15 cellular contexts compared by ENCODE assay signal in genomic region chr2:168175469-168175868, GRCh38.
DNase-seq lines count a peak whose midpoint lies in the region; ATAC-seq, FAIRE-seq and TF ChIP-seq lines count a peak whose summit lies in the region.
"Had no signal": no experiment of that assay in that cellular context is flagged by ENCODE, and none has a peak within 500 bp of the region (broad histone marks: within the 10 kb centered on the region; RNA-seq: fewer than 3 reads in every experiment).

No MANE protein-coding gene starts in this region.

- no peaks in the 10 kb centered on the region for H3K27me3 Mint-ChIP-seq in activated T-helper 17 cell treated with anti-CD3 and anti-CD28 coated beads, Interleukin-2, amount 50 U/mL, for 72 hours
- no peaks in the 10 kb centered on the region for H3K27me3 Mint-ChIP-seq in natural killer cell treated with Interleukin-12 subunit alpha and Interleukin-12 subunit beta and Interleukin-15 and Interleukin-18, amount 100 ng/mL, for 72 hours
- H3K27me3 Mint-ChIP-seq in Calu3 (ENCODE audit: unreplicated experiment), result no peaks in the 10 kb centered on the region
- H3K27me3 Mint-ChIP-seq in activated naive CD4-positive, alpha-beta T cell treated with anti-CD3 and anti-CD28 coated beads for 36 hours (ENCODE audit: low read depth), result no peaks in the 10 kb centered on the region

- BruUV-seq in Calu3 (replicated peaks; lab: Mats Ljungman, UMichigan), result no TSS peak

- H3K9ac ChIP-seq in DND-41 (ENCODE audit: low read depth, low read length), result no peak overlapping the region

- peak overlapping the region; percentile 52; the same call in 1 of the 2 replicates for H3K4me2 ChIP-seq in DND-41 (ENCODE audit: insufficient read depth, low read length)

- intact Hi-C loops in Calu3 (cut with micrococcal nuclease; ENCODE audit: unreplicated experiment), result no loop called here
- intact Hi-C loops in activated naive CD4-positive, alpha-beta T cell treated with anti-CD3 and anti-CD28 coated beads for 36 hours (cut with micrococcal nuclease), result loop anchor here (2.0 kb wide), 1 partner anchor 17 kb away; no protein-coding TSS in a partner anchor

- H3K79me2 ChIP-seq in DND-41 (ENCODE audit: insufficient read depth, low read length), result peaks cover 2% of the 10 kb centered on the region; the same call in 1 of the 2 replicates

- H4K20me1 ChIP-seq in DND-41 (ENCODE audit: insufficient read depth, low read length), result peaks cover 13% of the 10 kb centered on the region

- H3K9me3 ChIP-seq in DND-41 (ENCODE audit: insufficient read depth, low read length, severe bottlenecking), result no peaks in the 10 kb centered on the region

- CTCF ChIA-PET in Calu3 (lab: Charles Lee), result no interaction called here
- CTCF ChIA-PET in activated naive CD4-positive, alpha-beta T cell treated with anti-CD3 and anti-CD28 coated beads for 36 hours (lab: Charles Lee), result interaction anchor here (0.6 to 1.6 kb wide), 3 partner anchors 19 to 56 kb away, joined by 3 to 6 read pairs (median 3); no protein-coding TSS in a partner anchor

- peak; percentile 58 for FAIRE-seq in A204.1 (lab: Jason Lieb, UNC)

- H3K36me3 Mint-ChIP-seq in activated T-helper 17 cell treated with anti-CD3 and anti-CD28 coated beads, Interleukin-2, amount 50 U/mL, for 72 hours (ENCODE audit: low read depth), result peaks cover 27% of the 10 kb centered on the region
- H3K36me3 Mint-ChIP-seq in natural killer cell treated with Interleukin-12 subunit alpha and Interleukin-12 subunit beta and Interleukin-15 and Interleukin-18, amount 100 ng/mL, for 72 hours, result no peaks in the 10 kb centered on the region
- H3K36me3 Mint-ChIP-seq in Calu3 (ENCODE audit: insufficient read depth, unreplicated experiment), result peaks cover 25% of the 10 kb centered on the region
- peaks cover 28% of the 10 kb centered on the region for H3K36me3 Mint-ChIP-seq in activated naive CD4-positive, alpha-beta T cell treated with anti-CD3 and anti-CD28 coated beads for 36 hours (ENCODE audit: low read depth)

- no peak overlapping the region for H3K27ac Mint-ChIP-seq in activated T-helper 17 cell treated with anti-CD3 and anti-CD28 coated beads, Interleukin-2, amount 50 U/mL, for 72 hours
- H3K27ac Mint-ChIP-seq in natural killer cell treated with Interleukin-12 subunit alpha and Interleukin-12 subunit beta and Interleukin-15 and Interleukin-18, amount 100 ng/mL, for 72 hours, result peak overlapping the region; percentile 84 to 93
- no peak overlapping the region for H3K27ac Mint-ChIP-seq in Calu3 (ENCODE audit: unreplicated experiment)
- H3K27ac Mint-ChIP-seq in activated naive CD4-positive, alpha-beta T cell treated with anti-CD3 and anti-CD28 coated beads for 36 hours, result no peak overlapping the region
- H3K27ac Mint-ChIP-seq: HFFc6 had no signal

- ATAC-seq in DND-41 (ENCODE audit: insufficient read depth, low read depth), result no peak
- no peak for ATAC-seq in activated T-helper 17 cell treated with anti-CD3 and anti-CD28 coated beads, Interleukin-2, amount 50 U/mL, for 72 hours (replicated peaks)
- ATAC-seq in natural killer cell treated with Interleukin-12 subunit alpha and Interleukin-12 subunit beta and Interleukin-15 and Interleukin-18, amount 100 ng/mL, for 72 hours, result no peak

- peaks cover 38% of the 10 kb centered on the region for H3K4me1 Mint-ChIP-seq in activated T-helper 17 cell treated with anti-CD3 and anti-CD28 coated beads, Interleukin-2, amount 50 U/mL, for 72 hours
- H3K4me1 Mint-ChIP-seq in natural killer cell treated with Interleukin-12 subunit alpha and Interleukin-12 subunit beta and Interleukin-15 and Interleukin-18, amount 100 ng/mL, for 72 hours (ENCODE audit: low read depth in 2 of 2), result peaks cover 60 to 74% of the 10 kb centered on the region in 2 donors
- peaks cover 12% of the 10 kb centered on the region for H3K4me1 Mint-ChIP-seq in Calu3 (ENCODE audit: low read depth, unreplicated experiment)
- H3K4me1 Mint-ChIP-seq in activated naive CD4-positive, alpha-beta T cell treated with anti-CD3 and anti-CD28 coated beads for 36 hours (ENCODE audit: low read depth), result peaks cover 46% of the 10 kb centered on the region

- H3K9me3 Mint-ChIP-seq in activated T-helper 17 cell treated with anti-CD3 and anti-CD28 coated beads, Interleukin-2, amount 50 U/mL, for 72 hours, result no peaks in the 10 kb centered on the region
- no peaks in the 10 kb centered on the region for H3K9me3 Mint-ChIP-seq in natural killer cell treated with Interleukin-12 subunit alpha and Interleukin-12 subunit beta and Interleukin-15 and Interleukin-18, amount 100 ng/mL, for 72 hours
- H3K9me3 Mint-ChIP-seq in Calu3 (ENCODE audit: low read depth, unreplicated experiment), result no peaks in the 10 kb centered on the region
- H3K9me3 Mint-ChIP-seq in activated naive CD4-positive, alpha-beta T cell treated with anti-CD3 and anti-CD28 coated beads for 36 hours, result no peaks in the 10 kb centered on the region
- H3K9me3 Mint-ChIP-seq: CD14-positive monocyte; CD8-positive, alpha-beta T cell; HFFc6 had no signal

- peak overlapping the region; percentile 73 for H3K4me3 Mint-ChIP-seq in activated T-helper 17 cell treated with anti-CD3 and anti-CD28 coated beads, Interleukin-2, amount 50 U/mL, for 72 hours
- peak overlapping the region; percentile 86 for H3K4me3 Mint-ChIP-seq in natural killer cell treated with Interleukin-12 subunit alpha and Interleukin-12 subunit beta and Interleukin-15 and Interleukin-18, amount 100 ng/mL, for 72 hours
- no peak overlapping the region for H3K4me3 Mint-ChIP-seq in Calu3 (ENCODE audit: low read depth, unreplicated experiment)
- H3K4me3 Mint-ChIP-seq in activated naive CD4-positive, alpha-beta T cell treated with anti-CD3 and anti-CD28 coated beads for 36 hours, result no peak overlapping the region
- H3K4me3 Mint-ChIP-seq: HFFc6 had no signal

- H3K27ac ChIP-seq in DND-41 (ENCODE audit: low read length), result no peak overlapping the region

- no peaks in the 10 kb centered on the region for H3K27me3 ChIP-seq in DND-41 (ENCODE audit: insufficient read depth, low read length, poor library complexity)

- TF ChIP-seq CTCF in DND-41 (IDR thresholded peaks at IDR 0.05; ENCODE audit: borderline replicate concordance, extremely low read depth, low read length, poor library complexity, severe bottlenecking) (no peak), Calu3 (IDR thresholded peaks at IDR 0.05; ENCODE audit: unreplicated experiment) (no peak)

- H2AFZ ChIP-seq in DND-41 (ENCODE audit: low read depth, low read length), result no peak overlapping the region

- no peak for DNase-seq in DND-41
- no peak for DNase-seq in natural killer cell treated with Interleukin-12 subunit alpha and Interleukin-12 subunit beta and Interleukin-15 and Interleukin-18, amount 100 ng/mL, for 72 hours (ENCODE audit: low spot score)
- DNase-seq in Calu3, result no peak
- DNase-seq in activated naive CD4-positive, alpha-beta T cell treated with anti-CD3 and anti-CD28 coated beads for 36 hours, result no peak
- no peak for DNase-seq in T-helper 1 cell
- DNase-seq: 8988T, ACHN, COR-L47, GF-D8, HCEC 1CT, HFFc6 had no signal

- peaks cover 11% of the 10 kb centered on the region; the same call in 1 of the 2 replicates for H3K36me3 ChIP-seq in DND-41 (ENCODE audit: insufficient read depth, low read length)

- peaks cover 43% of the 10 kb centered on the region for H3K4me1 ChIP-seq in DND-41 (ENCODE audit: insufficient read depth, low read length)

- no peak overlapping the region for H3K4me3 ChIP-seq in DND-41 (ENCODE audit: low read depth in 1 of 2, low read length in 2 of 2)

Comparison
In these comparisons a context has a peak if more than half of its experiments do, and no peak if none do; other contexts are left out.
1. H3K27ac Mint-ChIP-seq: peak in natural killer cell treated with Interleukin-12 subunit alpha and Interleukin-12 subunit beta and Interleukin-15 and Interleukin-18, amount 100 ng/mL, for 72 hours (2 of 2); none in activated T-helper 17 cell treated with anti-CD3 and anti-CD28 coated beads, Interleukin-2, amount 50 U/mL, for 72 hours (single experiment), Calu3 (single experiment) and activated naive CD4-positive, alpha-beta T cell treated with anti-CD3 and anti-CD28 coated beads for 36 hours (single experiment).
2. H3K4me3 Mint-ChIP-seq: peak in activated T-helper 17 cell treated with anti-CD3 and anti-CD28 coated beads, Interleukin-2, amount 50 U/mL, for 72 hours (single experiment) and natural killer cell treated with Interleukin-12 subunit alpha and Interleukin-12 subunit beta and Interleukin-15 and Interleukin-18, amount 100 ng/mL, for 72 hours (single experiment); none in Calu3 (single experiment) and activated naive CD4-positive, alpha-beta T cell treated with anti-CD3 and anti-CD28 coated beads for 36 hours (single experiment).